In genomic region chr4:130814896-130815295, GRCh38 we compare ENCODE assay signal across 19 cellular contexts.
DNase-seq lines count a peak whose midpoint lies in the region; ATAC-seq and TF ChIP-seq lines count a peak whose summit lies in the region.
"Had no signal": no experiment of that assay in that cellular context is flagged by ENCODE, and none has a peak within 500 bp of the region (broad histone marks: within the 10 kb centered on the region; RNA-seq: fewer than 3 reads in every experiment).

No MANE protein-coding gene starts in this region.

- no peaks in the 10 kb centered on the region for H4K20me1 ChIP-seq in OCI-LY7 (ENCODE audit: insufficient read depth, low read length)

- H3K4me3 ChIP-seq in OCI-LY7 (ENCODE audit: low read depth, low read length, poor library complexity, severe bottlenecking): no peak overlapping the region
- H3K4me3 ChIP-seq: GM23248, SJSA1 had no signal

- H3K36me3 Mint-ChIP-seq in MCF 10A (ENCODE audit: insufficient read depth, unreplicated experiment): no peaks in the 10 kb centered on the region
- H3K36me3 Mint-ChIP-seq: CD8-positive, alpha-beta T cell had no signal

- H3K27ac Mint-ChIP-seq in MCF 10A (ENCODE audit: low read depth, unreplicated experiment): no peak overlapping the region
- H3K27ac Mint-ChIP-seq: CD8-positive, alpha-beta T cell had no signal

- H3K4me1 Mint-ChIP-seq in MCF 10A (ENCODE audit: insufficient read depth, unreplicated experiment): no peaks in the 10 kb centered on the region

- no peaks in the 10 kb centered on the region for H3K9me2 ChIP-seq in OCI-LY7 (ENCODE audit: insufficient read depth, low read length)

- H3K36me3 ChIP-seq in OCI-LY7 (ENCODE audit: insufficient read depth, low read length): no peaks in the 10 kb centered on the region
- H3K36me3 ChIP-seq: BE2C, SJSA1 had no signal

- POLR2A ChIA-PET in OCI-LY7 (lab: Charles Lee) (no interaction called here), MCF 10A (lab: Yijun Ruan, JAX) (no interaction called here)

- H2AFZ ChIP-seq in OCI-LY7 (ENCODE audit: low read length): 0 out of 2 replicates have a peak overlapping the region, but pooled peaks have one; percentile 19
- H2AFZ ChIP-seq: GM23248 had no signal

- intact Hi-C loops in OCI-LY7 (cut with micrococcal nuclease; ENCODE audit: unreplicated experiment): no loop called here
- intact Hi-C loops in MCF 10A (cut with micrococcal nuclease): no loop called here

- no peak overlapping the region for H3K4me3 Mint-ChIP-seq in MCF 10A (ENCODE audit: unreplicated experiment)
- H3K4me3 Mint-ChIP-seq: CD8-positive, alpha-beta T cell had no signal

- no peaks in the 10 kb centered on the region for H3K9me3 ChIP-seq in OCI-LY7 (ENCODE audit: low read length)
- H3K9me3 ChIP-seq: BE2C had no signal

- H3K27ac ChIP-seq in OCI-LY7 (ENCODE audit: low read depth, low read length, poor library complexity, severe bottlenecking): no peak overlapping the region
- H3K27ac ChIP-seq: GM23248, SJSA1 had no signal

- peak; percentile 5 for DNase-seq in OCI-LY7 (ENCODE audit: low spot score)
- no peak for DNase-seq in activated CD4-positive, alpha-beta T cell treated with anti-CD3 and anti-CD28 coated beads, Interleukin-2, amount 50 U/mL, for 48 hours
- no peak for DNase-seq in Ammon's horn (ENCODE audit: low spot score)
- no peak for DNase-seq in MCF 10A (ENCODE audit: unreplicated experiment)
- DNase-seq: ACHN; BE2C; CD8-positive, alpha-beta T cell; DMS79; GM23248; HCEC 1CT; Karpas-422; NCI-H187; NCI-H446 treated with DMSO at 0.1 percent for 48 hours; NCI-H748 treated with DMSO at 0.1 percent for 48 hours; SW 1271 had no signal

- no peaks in the 10 kb centered on the region for H3K27me3 Mint-ChIP-seq in MCF 10A (ENCODE audit: insufficient read depth, unreplicated experiment)

- peak overlapping the region; percentile 23; the same call in 1 of the 2 replicates for H3K4me2 ChIP-seq in OCI-LY7 (ENCODE audit: low read length)

- CTCF ChIA-PET in OCI-LY7 (lab: Charles Lee; ENCODE audit: unreplicated experiment): no interaction called here
- CTCF ChIA-PET in MCF 10A (lab: Yijun Ruan, JAX): interaction anchor here (0.6 to 2.2 kb wide), 3 partner anchors 10 to 31 kb away, joined by 3 to 7 read pairs (median 3); no protein-coding TSS in a partner anchor

- ATAC-seq in GM18508 (IDR thresholded peaks at IDR 0.05; ENCODE audit: insufficient read depth, unreplicated experiment): peak; percentile 63
- peak; percentile 47 for ATAC-seq in HG02759 (IDR thresholded peaks at IDR 0.05; ENCODE audit: unreplicated experiment)
- peak; percentile 59 for ATAC-seq in HG03439 (IDR thresholded peaks at IDR 0.05; ENCODE audit: unreplicated experiment)
- ATAC-seq: CD8-positive, alpha-beta T cell had no signal

- H3K9me3 Mint-ChIP-seq in MCF 10A (ENCODE audit: unreplicated experiment): no peaks in the 10 kb centered on the region

- BruUV-seq in OCI-LY7 (replicated peaks; lab: Mats Ljungman, UMichigan) (no TSS peak), MCF 10A (replicated peaks; lab: Mats Ljungman, UMichigan) (no TSS peak)

- TF ChIP-seq CTCF in OCI-LY7 (conservative IDR thresholded peaks at IDR 0.05; ENCODE audit: low read length): no peak
- no peak for TF ChIP-seq CTCF in MCF 10A (IDR thresholded peaks at IDR 0.05; ENCODE audit: unreplicated experiment)

- H3K79me2 ChIP-seq in OCI-LY7 (ENCODE audit: insufficient read depth, low read depth, low read length): no peaks in the 10 kb centered on the region

- H3K4me1 ChIP-seq in OCI-LY7 (ENCODE audit: insufficient read depth, low read length, poor library complexity, severe bottlenecking): peaks cover 9% of the 10 kb centered on the region
- H3K4me1 ChIP-seq: BE2C, SJSA1 had no signal
